8 cellular contexts compared by ENCODE assay signal in genomic region chr18:76405761-76406356, GRCh38.
DNase-seq lines count a peak whose midpoint lies in the region; ATAC-seq and TF ChIP-seq lines count a peak whose summit lies in the region.

No MANE protein-coding gene starts in this region.

- H3K27ac ChIP-seq in HL-60 (replicated peaks): no peak overlapping the region
- H3K27ac ChIP-seq in naive thymus-derived CD4-positive, alpha-beta T cell (ENCODE audit: low read depth, low read length): no peak overlapping the region

- intact Hi-C loops in naive thymus-derived CD4-positive, alpha-beta T cell (cut with micrococcal nuclease): loop anchor here in 1 of 2 donors (1.0 to 2.0 kb wide), 2 partner anchors 215 to 303 kb away; no protein-coding TSS in a partner anchor

- H3K4me3 Mint-ChIP-seq in T-helper 2 cell treated with Interferon-gamma antibody and Interleukin-4, amounts not matched to agents 5 μg/mL and 100 μg/mL, for 36 hours: no peak overlapping the region
- no peak overlapping the region for H3K4me3 Mint-ChIP-seq in naive thymus-derived CD4-positive, alpha-beta T cell

- CTCF ChIA-PET in naive thymus-derived CD4-positive, alpha-beta T cell (lab: Charles Lee): no interaction called here

- H3K27ac Mint-ChIP-seq in T-helper 2 cell treated with Interferon-gamma antibody and Interleukin-4, amounts not matched to agents 5 μg/mL and 100 μg/mL, for 36 hours: no peak overlapping the region
- H3K27ac Mint-ChIP-seq in naive thymus-derived CD4-positive, alpha-beta T cell: peak overlapping the region in 1 of 9 donors; percentile 48

- DNase-seq in ELR (ENCODE audit: low read depth): peak; percentile 58
- DNase-seq in HL-60 (ENCODE audit: low read depth in 1 of 2, low spot score in 1 of 2): peak in 1 of 2 experiments; percentile 54
- DNase-seq in T-helper 2 cell treated with Interferon-gamma antibody and Interleukin-4, amounts not matched to agents 5 μg/mL and 100 μg/mL, for 36 hours (ENCODE audit: low spot score): peak; percentile 20
- peak; percentile 31 for DNase-seq in effector CD8-positive, alpha-beta T cell (lab: John Stamatoyannopoulos, UW)
- peak in 7 of 9 donors; percentile 14 to 54 (median 36) for DNase-seq in naive thymus-derived CD4-positive, alpha-beta T cell
- no peak for DNase-seq in NCI-H2171 (lab: John Stamatoyannopoulos, UW)
- DNase-seq in NCI-H2107 (lab: John Stamatoyannopoulos, UW): no peak

- peak; percentile 6 for TF ChIP-seq CTCF in HL-60 (IDR thresholded peaks at IDR 0.05; ENCODE audit: insufficient read depth, low read length)

- POLR2A ChIA-PET in naive thymus-derived CD4-positive, alpha-beta T cell (lab: Charles Lee): no interaction called here

- ATAC-seq in naive thymus-derived CD4-positive, alpha-beta T cell: peak; percentile 51
- ATAC-seq in GM19328 (IDR thresholded peaks at IDR 0.05; ENCODE audit: unreplicated experiment): no peak

- no peaks in the 10 kb centered on the region for H3K27me3 ChIP-seq in HL-60 (ENCODE audit: insufficient read depth, poor library complexity, severe bottlenecking)
- H3K27me3 ChIP-seq in naive thymus-derived CD4-positive, alpha-beta T cell (ENCODE audit: control insufficient read depth in 2 of 2, insufficient read depth in 2 of 2, low read length in 2 of 2): no peaks in the 10 kb centered on the region

- no peaks in the 10 kb centered on the region for H3K9me3 ChIP-seq in naive thymus-derived CD4-positive, alpha-beta T cell (ENCODE audit: control insufficient read depth in 2 of 3, low read length in 3 of 3)

- H3K4me1 Mint-ChIP-seq in T-helper 2 cell treated with Interferon-gamma antibody and Interleukin-4, amounts not matched to agents 5 μg/mL and 100 μg/mL, for 36 hours (ENCODE audit: low read depth): peaks cover 8% of the 10 kb centered on the region
- peaks cover 6 to 63% (median 43%) of the 10 kb centered on the region in 7 donors for H3K4me1 Mint-ChIP-seq in naive thymus-derived CD4-positive, alpha-beta T cell

- no peak overlapping the region for H3K4me3 ChIP-seq in HL-60 (replicated peaks; ENCODE audit: insufficient read depth, low read length)
- no peak overlapping the region for H3K4me3 ChIP-seq in naive thymus-derived CD4-positive, alpha-beta T cell (ENCODE audit: low read length)

- peaks cover 3% of the 10 kb centered on the region for H3K9me3 Mint-ChIP-seq in T-helper 2 cell treated with Interferon-gamma antibody and Interleukin-4, amounts not matched to agents 5 μg/mL and 100 μg/mL, for 36 hours
- H3K9me3 Mint-ChIP-seq in naive thymus-derived CD4-positive, alpha-beta T cell: peaks cover 0 to 3% (median 0%) of the 10 kb centered on the region in 11 donors

- H3K36me3 Mint-ChIP-seq in T-helper 2 cell treated with Interferon-gamma antibody and Interleukin-4, amounts not matched to agents 5 μg/mL and 100 μg/mL, for 36 hours (ENCODE audit: low read depth): no peaks in the 10 kb centered on the region
- H3K36me3 Mint-ChIP-seq in naive thymus-derived CD4-positive, alpha-beta T cell: peaks cover 0 to 21% (median 13%) of the 10 kb centered on the region in 5 donors

- peaks cover 0 to 4% (median 0%) of the 10 kb centered on the region in 3 experiments for H3K36me3 ChIP-seq in naive thymus-derived CD4-positive, alpha-beta T cell (ENCODE audit: control insufficient read depth in 2 of 3, insufficient read depth in 3 of 3, low read length in 3 of 3)

- peaks cover 0 to 3% of the 10 kb centered on the region in 2 donors for H3K4me1 ChIP-seq in naive thymus-derived CD4-positive, alpha-beta T cell (ENCODE audit: control insufficient read depth in 2 of 2, insufficient read depth in 2 of 2, low read length in 2 of 2)

- H3K27me3 Mint-ChIP-seq in T-helper 2 cell treated with Interferon-gamma antibody and Interleukin-4, amounts not matched to agents 5 μg/mL and 100 μg/mL, for 36 hours (ENCODE audit: low read depth): no peaks in the 10 kb centered on the region
- H3K27me3 Mint-ChIP-seq in naive thymus-derived CD4-positive, alpha-beta T cell: peaks cover 0 to 5% (median 0%) of the 10 kb centered on the region in 5 donors

Comparison
In these comparisons a context has a peak if more than half of its experiments do, and no peak if none do; other contexts are left out.
1. DNase-seq: peak in ELR (single experiment), T-helper 2 cell treated with Interferon-gamma antibody and Interleukin-4, amounts not matched to agents 5 μg/mL and 100 μg/mL, for 36 hours (single experiment), effector CD8-positive, alpha-beta T cell (single experiment) and naive thymus-derived CD4-positive, alpha-beta T cell (7 of 9); none in NCI-H2171 (single experiment) and NCI-H2107 (single experiment).